11 cellular contexts compared by ENCODE assay signal in genomic region chr11:92552942-92553341, GRCh38.
DNase-seq lines count a peak whose midpoint lies in the region; ATAC-seq, FAIRE-seq and TF ChIP-seq lines count a peak whose summit lies in the region.
"Had no signal": no experiment of that assay in that cellular context is flagged by ENCODE, and none has a peak within 500 bp of the region (broad histone marks: within the 10 kb centered on the region; RNA-seq: fewer than 3 reads in every experiment).

No MANE protein-coding gene starts in this region.

- H3K36me3 Mint-ChIP-seq in Caco-2 (ENCODE audit: insufficient read depth, unreplicated experiment) (no peaks in the 10 kb centered on the region), WTC11 (no peaks in the 10 kb centered on the region)

- H3K36me3 ChIP-seq in Caco-2 (ENCODE audit: control insufficient read depth, insufficient read depth, low read length) (no peaks in the 10 kb centered on the region), GM12878 (ENCODE audit: control insufficient read depth in 2 of 2, insufficient read depth in 2 of 2, low read length in 1 of 2) (no peaks in the 10 kb centered on the region), right lobe of liver (no peaks in the 10 kb centered on the region), heart left ventricle (no peaks in the 10 kb centered on the region)

- no peaks in the 10 kb centered on the region for H4K20me1 ChIP-seq in GM12878 (ENCODE audit: control insufficient read depth, insufficient read depth)

- H3K4me3 Mint-ChIP-seq in Caco-2 (ENCODE audit: unreplicated experiment), result no peak overlapping the region
- H3K4me3 Mint-ChIP-seq in WTC11, result no peak overlapping the region

- H3K4me1 Mint-ChIP-seq in Caco-2 (ENCODE audit: low read depth, unreplicated experiment) (no peaks in the 10 kb centered on the region), WTC11 (peaks cover 40% of the 10 kb centered on the region)

- no peak overlapping the region for H3K4me2 ChIP-seq in GM12878 (ENCODE audit: control insufficient read depth, insufficient read depth)

- intact Hi-C loops in Caco-2 (cut with micrococcal nuclease; ENCODE audit: unreplicated experiment) (loop anchor here (1.0 to 5.0 kb wide), 7 partner anchors 211 to 780 kb away; no protein-coding TSS in a partner anchor), GM12878 (cut with micrococcal nuclease; ENCODE audit: unreplicated experiment) (no loop called here), right lobe of liver (cut with DNase I) (no loop called here), heart left ventricle (cut with DNase I) (no loop called here)

- no peak for FAIRE-seq in GM12878 (lab: Jason Lieb, UNC)
- FAIRE-seq: endothelial cell of umbilical vein had no signal

- no peaks in the 10 kb centered on the region for H3K9me3 Mint-ChIP-seq in Caco-2 (ENCODE audit: unreplicated experiment)
- peaks cover 4% of the 10 kb centered on the region; the same call in 1 of the 2 replicates for H3K9me3 Mint-ChIP-seq in WTC11

- TF ChIP-seq CTCF in Caco-2 (IDR thresholded peaks at IDR 0.05; ENCODE audit: insufficient read depth in 1 of 2, low read depth in 1 of 2, low read length in 1 of 2, severe bottlenecking in 1 of 2, unreplicated experiment in 1 of 2) (peak; percentile 23 to 60), GM12878 (IDR thresholded peaks at IDR 0.05 in 2 of 3, conservative IDR thresholded peaks at IDR 0.05 in 1 of 3; ENCODE audit: control insufficient read depth in 2 of 3, extremely low read depth in 1 of 3, insufficient read depth in 1 of 3, low read depth in 3 of 3, low read length in 3 of 3) (peak in 1 of 3 experiments; percentile 8; a peak in 2 of 6 replicates), right lobe of liver (IDR thresholded peaks at IDR 0.05) (peak; percentile 30 to 44 (median 40)), WTC11 (IDR thresholded peaks at IDR 0.05) (no peak), heart left ventricle (IDR thresholded peaks at IDR 0.05) (peak in 3 of 12 donors; percentile 9 to 23 (median 23))

- H3K27me3 ChIP-seq in Caco-2 (replicated peaks; ENCODE audit: control insufficient read depth, insufficient read depth, low read length), result no peaks in the 10 kb centered on the region
- H3K27me3 ChIP-seq in GM12878 (replicated peaks in 1 of 2; ENCODE audit: control insufficient read depth in 2 of 2, insufficient read depth in 2 of 2, low read length in 1 of 2), result no peaks in the 10 kb centered on the region
- no peaks in the 10 kb centered on the region for H3K27me3 ChIP-seq in right lobe of liver
- H3K27me3 ChIP-seq in heart left ventricle, result peaks cover 0 to 3% (median 0%) of the 10 kb centered on the region in 9 donors

- no peaks in the 10 kb centered on the region for H3K79me2 ChIP-seq in GM12878 (ENCODE audit: control insufficient read depth, insufficient read depth, low read length)

- H3K27ac ChIP-seq in GM12878 (ENCODE audit: control insufficient read depth, insufficient read depth) (no peak overlapping the region), right lobe of liver (no peak overlapping the region), heart left ventricle (no peak overlapping the region)

- H3K9ac ChIP-seq in GM12878 (ENCODE audit: control insufficient read depth, insufficient read depth, low read length), result no peak overlapping the region

- no peak for TF ChIP-seq EP300 in GM12878 (IDR thresholded peaks at IDR 0.05; ENCODE audit: borderline replicate concordance in 1 of 2, control insufficient read depth in 1 of 2, low read depth in 2 of 2, low read length in 2 of 2)

- CTCF ChIA-PET in Caco-2 (lab: Charles Lee) (interaction anchor here (0.6 to 1.3 kb wide), 4 partner anchors 93 to 1117 kb away, joined by 4 to 9 read pairs (median 4); no protein-coding TSS in a partner anchor), GM12878 (lab: Yijun Ruan, JAX) (no interaction called here), WTC11 (lab: Charles Lee) (interaction anchor here (0.7 to 1.1 kb wide), 4 partner anchors 212 to 483 kb away, joined by 3 to 5 read pairs (median 4); no protein-coding TSS in a partner anchor)

- in situ Hi-C loops in GM12878 (cut with MboI), result no loop called here

- WGBS in GM12878 (ENCODE audit: insufficient coverage, insufficient replicate concordance, low lambda C conversion rate, missing lambda C conversion rate), result 0% methylated on average over 2 of the region's 2 CpGs
- 17% methylated on average over 2 of the region's 2 CpGs for WGBS in right lobe of liver (ENCODE audit: insufficient coverage, low coverage, low lambda C conversion rate, missing lambda C conversion rate)
- WGBS in heart left ventricle, 4 donors, result 51 to 62% (median 56%) methylated on average over 2 of the region's 2 CpGs

- H3K4me1 ChIP-seq in Caco-2, result no peaks in the 10 kb centered on the region
- H3K4me1 ChIP-seq in GM12878 (ENCODE audit: control insufficient read depth, insufficient read depth, low read length), result no peaks in the 10 kb centered on the region
- no peaks in the 10 kb centered on the region for H3K4me1 ChIP-seq in right lobe of liver
- no peaks in the 10 kb centered on the region for H3K4me1 ChIP-seq in heart left ventricle

- RAD21 ChIA-PET in GM12878 (lab: Charles Lee; ENCODE audit: unreplicated experiment), result no interaction called here

- H3K27me3 Mint-ChIP-seq in Caco-2 (ENCODE audit: insufficient read depth, unreplicated experiment) (peaks cover 7% of the 10 kb centered on the region), WTC11 (ENCODE audit: low read depth) (peaks cover 17% of the 10 kb centered on the region)

- no peaks in the 10 kb centered on the region for H3K9me3 ChIP-seq in Caco-2
- no peaks in the 10 kb centered on the region for H3K9me3 ChIP-seq in GM12878 (replicated peaks; ENCODE audit: control insufficient read depth, insufficient read depth, low read length)
- no peaks in the 10 kb centered on the region for H3K9me3 ChIP-seq in right lobe of liver
- no peaks in the 10 kb centered on the region for H3K9me3 ChIP-seq in heart left ventricle

- H3K27ac Mint-ChIP-seq in Caco-2 (ENCODE audit: unreplicated experiment) (no peak overlapping the region), WTC11 (no peak overlapping the region)

- ATAC-seq in GM12878 (no peak), right lobe of liver (no peak), GM19035 (IDR thresholded peaks at IDR 0.05; ENCODE audit: unreplicated experiment) (no peak), WTC11 (no peak), heart left ventricle (no peak)

- SMC1A ChIA-PET in GM12878 (lab: Charles Lee; ENCODE audit: uncharacterized antibody, unreplicated experiment), result no interaction called here

- POLR2A ChIA-PET in Caco-2 (lab: Charles Lee), result no interaction called here
- POLR2A ChIA-PET in GM12878 (lab: Charles Lee), result no interaction called here
- POLR2A ChIA-PET in WTC11 (lab: Charles Lee), result no interaction called here

- no peak overlapping the region for H2AFZ ChIP-seq in GM12878 (ENCODE audit: control insufficient read depth, low read depth, low read length)

- no peak overlapping the region for H3K4me3 ChIP-seq in Caco-2 (ENCODE audit: low read depth, low read length)
- H3K4me3 ChIP-seq in GM12878, result no peak overlapping the region
- no peak overlapping the region for H3K4me3 ChIP-seq in right lobe of liver
- no peak overlapping the region for H3K4me3 ChIP-seq in heart left ventricle

- TF ChIP-seq POLR2A in GM12878 (IDR thresholded peaks at IDR 0.05; ENCODE audit: low read depth, low read length), result no peak
- no peak for TF ChIP-seq POLR2A in right lobe of liver (IDR thresholded peaks at IDR 0.05)
- no peak for TF ChIP-seq POLR2A in heart left ventricle (IDR thresholded peaks at IDR 0.05)

- TF ChIP-seq RAD21 in GM12878 (IDR thresholded peaks at IDR 0.05; ENCODE audit: insufficient read depth, low read depth, low read length), result 0 out of 2 replicates have a peak, but pooled peaks have one; percentile 6

- DNase-seq in Caco-2 (no peak), LHCN-M2 (ENCODE audit: low read depth) (peak; percentile 1), GM12878 (ENCODE audit: low read depth, low spot score) (no peak), right lobe of liver (no peak), NCI-H2029 treated with DMSO at 0.1 percent for 48 hours (lab: John Stamatoyannopoulos, UW) (no peak), WTC11 (ENCODE audit: low spot score) (no peak), heart left ventricle (no peak)
- DNase-seq: activated CD8-positive, alpha-beta memory T cell treated with anti-CD3 and anti-CD28 coated beads, Interleukin-2, amount 50 U/mL, for 48 hours; stimulated activated CD8-positive, alpha-beta memory T cell treated with anti-CD3 and anti-CD28 coated beads, Interleukin-4, amount 100 ng/mL, for 48 hours had no signal

- no TSS peak for BruUV-seq in Caco-2 (replicated peaks; lab: Mats Ljungman, UMichigan)
- no TSS peak for BruUV-seq in GM12878 (replicated peaks; lab: Mats Ljungman, UMichigan)

TF ChIP-seq in GM12878, 131 proteins besides CTCF, POLR2A, EP300 and RAD21 (continues in another document):
- TF ChIP-seq BCL3 (IDR thresholded peaks at IDR 0.05; ENCODE audit: borderline replicate concordance, insufficient read depth, low read depth, low read length, poor library complexity, severe bottlenecking) (no peak), RAD51 (IDR thresholded peaks at IDR 0.05) (no peak), BHLHE40 (IDR thresholded peaks at IDR 0.05; ENCODE audit: borderline replicate concordance in 1 of 2, low read depth in 2 of 2, low read length in 1 of 2) (no peak)

TF ChIP-seq in WTC11, 78 proteins besides CTCF, POLR2A, EP300 and RAD21 (continues in another document):
- TF ChIP-seq ZMAT4 (CRISPR knock-in tag; IDR thresholded peaks at IDR 0.05) (no peak), ATF6 (CRISPR knock-in tag; IDR thresholded peaks at IDR 0.05) (no peak), ZNF671 (CRISPR knock-in tag; IDR thresholded peaks at IDR 0.05) (no peak)
